1 cellular context compared by ENCODE assay signal in the genomic region with DNA sequence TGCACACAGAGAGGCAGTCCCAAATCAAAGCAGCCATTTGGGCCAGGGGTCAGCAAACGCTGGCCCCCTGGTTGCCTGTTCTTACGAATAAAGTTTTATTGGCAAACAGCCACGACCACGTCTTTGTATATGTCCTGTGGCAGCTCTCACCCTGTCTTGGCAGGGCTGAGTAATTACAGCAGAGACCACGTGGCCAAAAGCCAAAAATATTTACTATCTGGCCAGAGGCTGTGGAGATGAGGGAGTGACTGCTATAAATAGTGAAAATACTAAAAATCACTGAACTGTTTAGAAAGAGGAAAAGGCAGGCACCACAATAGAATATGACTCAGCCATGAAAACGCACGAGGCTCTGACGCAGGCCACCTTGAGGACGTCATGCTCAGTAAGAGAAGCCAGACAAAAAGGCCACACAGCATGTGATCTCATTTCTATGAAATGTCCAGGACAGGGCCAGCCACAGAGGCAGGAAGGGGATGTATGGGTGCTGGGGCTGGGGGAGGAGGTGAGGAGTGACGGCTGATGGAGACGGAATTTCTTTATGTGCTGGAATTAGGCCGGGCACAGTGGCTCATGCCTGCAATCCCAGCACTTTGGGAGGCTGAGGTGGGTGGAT.
TF ChIP-seq lines count a peak whose summit lies in the region.

No MANE protein-coding gene starts in this region.

TF ChIP-seq in K562, 482 proteins besides CTCF, POLR2A, EP300 and RAD21 (continues in another document):
- TF ChIP-seq RBM25 (IDR thresholded peaks at IDR 0.05; ENCODE audit: low read depth, low read length, severe bottlenecking) = peak; percentile 18
- peak; percentile 36; the same call in 1 of the 2 replicates for TF ChIP-seq CXXC5 (CRISPR knock-in tag; IDR thresholded peaks at IDR 0.05)
- TF ChIP-seq NR2F6 (CRISPR knock-in tag; IDR thresholded peaks at IDR 0.05) = no peak
- TF ChIP-seq KDM1A (IDR thresholded peaks at IDR 0.05) = peak in 1 of 2 experiments; percentile 9; a peak in 1 of 4 replicates
- no peak for TF ChIP-seq SUPT5H (IDR thresholded peaks at IDR 0.05)
- TF ChIP-seq, protein P1, sequence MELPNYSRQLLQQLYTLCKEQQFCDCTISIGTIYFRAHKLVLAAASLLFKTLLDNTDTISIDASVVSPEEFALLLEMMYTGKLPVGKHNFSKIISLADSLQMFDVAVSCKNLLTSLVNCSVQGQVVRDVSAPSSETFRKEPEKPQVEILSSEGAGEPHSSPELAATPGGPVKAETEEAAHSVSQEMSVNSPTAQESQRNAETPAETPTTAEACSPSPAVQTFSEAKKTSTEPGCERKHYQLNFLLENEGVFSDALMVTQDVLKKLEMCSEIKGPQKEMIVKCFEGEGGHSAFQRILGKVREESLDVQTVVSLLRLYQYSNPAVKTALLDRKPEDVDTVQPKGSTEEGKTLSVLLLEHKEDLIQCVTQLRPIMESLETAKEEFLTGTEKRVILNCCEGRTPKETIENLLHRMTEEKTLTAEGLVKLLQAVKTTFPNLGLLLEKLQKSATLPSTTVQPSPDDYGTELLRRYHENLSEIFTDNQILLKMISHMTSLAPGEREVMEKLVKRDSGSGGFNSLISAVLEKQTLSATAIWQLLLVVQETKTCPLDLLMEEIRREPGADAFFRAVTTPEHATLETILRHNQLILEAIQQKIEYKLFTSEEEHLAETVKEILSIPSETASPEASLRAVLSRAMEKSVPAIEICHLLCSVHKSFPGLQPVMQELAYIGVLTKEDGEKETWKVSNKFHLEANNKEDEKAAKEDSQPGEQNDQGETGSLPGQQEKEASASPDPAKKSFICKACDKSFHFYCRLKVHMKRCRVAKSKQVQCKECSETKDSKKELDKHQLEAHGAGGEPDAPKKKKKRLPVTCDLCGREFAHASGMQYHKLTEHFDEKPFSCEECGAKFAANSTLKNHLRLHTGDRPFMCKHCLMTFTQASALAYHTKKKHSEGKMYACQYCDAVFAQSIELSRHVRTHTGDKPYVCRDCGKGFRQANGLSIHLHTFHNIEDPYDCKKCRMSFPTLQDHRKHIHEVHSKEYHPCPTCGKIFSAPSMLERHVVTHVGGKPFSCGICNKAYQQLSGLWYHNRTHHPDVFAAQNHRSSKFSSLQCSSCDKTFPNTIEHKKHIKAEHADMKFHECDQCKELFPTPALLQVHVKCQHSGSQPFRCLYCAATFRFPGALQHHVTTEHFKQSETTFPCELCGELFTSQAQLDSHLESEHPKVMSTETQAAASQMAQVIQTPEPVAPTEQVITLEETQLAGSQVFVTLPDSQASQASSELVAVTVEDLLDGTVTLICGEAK (IDR thresholded peaks at IDR 0.05) = peak; percentile 99
- TF ChIP-seq, protein P1 (CRISPR knock-in tag; IDR thresholded peaks at IDR 0.05) = peak; percentile 99
- TF ChIP-seq, protein P2, sequence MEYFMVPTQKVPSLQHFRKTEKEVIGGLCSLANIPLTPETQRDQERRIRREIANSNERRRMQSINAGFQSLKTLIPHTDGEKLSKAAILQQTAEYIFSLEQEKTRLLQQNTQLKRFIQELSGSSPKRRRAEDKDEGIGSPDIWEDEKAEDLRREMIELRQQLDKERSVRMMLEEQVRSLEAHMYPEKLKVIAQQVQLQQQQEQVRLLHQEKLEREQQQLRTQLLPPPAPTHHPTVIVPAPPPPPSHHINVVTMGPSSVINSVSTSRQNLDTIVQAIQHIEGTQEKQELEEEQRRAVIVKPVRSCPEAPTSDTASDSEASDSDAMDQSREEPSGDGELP (CRISPR knock-in tag; IDR thresholded peaks at IDR 0.05; ENCODE audit: borderline replicate concordance) = no peak
- TF ChIP-seq, protein P3, sequence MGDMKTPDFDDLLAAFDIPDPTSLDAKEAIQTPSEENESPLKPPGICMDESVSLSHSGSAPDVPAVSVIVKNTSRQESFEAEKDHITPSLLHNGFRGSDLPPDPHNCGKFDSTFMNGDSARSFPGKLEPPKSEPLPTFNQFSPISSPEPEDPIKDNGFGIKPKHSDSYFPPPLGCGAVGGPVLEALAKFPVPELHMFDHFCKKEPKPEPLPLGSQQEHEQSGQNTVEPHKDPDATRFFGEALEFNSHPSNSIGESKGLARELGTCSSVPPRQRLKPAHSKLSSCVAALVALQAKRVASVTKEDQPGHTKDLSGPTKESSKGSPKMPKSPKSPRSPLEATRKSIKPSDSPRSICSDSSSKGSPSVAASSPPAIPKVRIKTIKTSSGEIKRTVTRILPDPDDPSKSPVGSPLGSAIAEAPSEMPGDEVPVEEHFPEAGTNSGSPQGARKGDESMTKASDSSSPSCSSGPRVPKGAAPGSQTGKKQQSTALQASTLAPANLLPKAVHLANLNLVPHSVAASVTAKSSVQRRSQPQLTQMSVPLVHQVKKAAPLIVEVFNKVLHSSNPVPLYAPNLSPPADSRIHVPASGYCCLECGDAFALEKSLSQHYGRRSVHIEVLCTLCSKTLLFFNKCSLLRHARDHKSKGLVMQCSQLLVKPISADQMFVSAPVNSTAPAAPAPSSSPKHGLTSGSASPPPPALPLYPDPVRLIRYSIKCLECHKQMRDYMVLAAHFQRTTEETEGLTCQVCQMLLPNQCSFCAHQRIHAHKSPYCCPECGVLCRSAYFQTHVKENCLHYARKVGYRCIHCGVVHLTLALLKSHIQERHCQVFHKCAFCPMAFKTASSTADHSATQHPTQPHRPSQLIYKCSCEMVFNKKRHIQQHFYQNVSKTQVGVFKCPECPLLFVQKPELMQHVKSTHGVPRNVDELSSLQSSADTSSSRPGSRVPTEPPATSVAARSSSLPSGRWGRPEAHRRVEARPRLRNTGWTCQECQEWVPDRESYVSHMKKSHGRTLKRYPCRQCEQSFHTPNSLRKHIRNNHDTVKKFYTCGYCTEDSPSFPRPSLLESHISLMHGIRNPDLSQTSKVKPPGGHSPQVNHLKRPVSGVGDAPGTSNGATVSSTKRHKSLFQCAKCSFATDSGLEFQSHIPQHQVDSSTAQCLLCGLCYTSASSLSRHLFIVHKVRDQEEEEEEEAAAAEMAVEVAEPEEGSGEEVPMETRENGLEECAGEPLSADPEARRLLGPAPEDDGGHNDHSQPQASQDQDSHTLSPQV (IDR thresholded peaks at IDR 0.05) = no peak
- peak in 1 of 2 experiments; percentile 28; a peak in 1 of 4 replicates for TF ChIP-seq HDAC1 (IDR thresholded peaks at IDR 0.05)
- TF ChIP-seq ZNF785 (CRISPR knock-in tag; IDR thresholded peaks at IDR 0.05) = no peak
- TF ChIP-seq, protein P4, sequence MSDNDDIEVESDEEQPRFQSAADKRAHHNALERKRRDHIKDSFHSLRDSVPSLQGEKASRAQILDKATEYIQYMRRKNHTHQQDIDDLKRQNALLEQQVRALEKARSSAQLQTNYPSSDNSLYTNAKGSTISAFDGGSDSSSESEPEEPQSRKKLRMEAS (CRISPR knock-in tag; IDR thresholded peaks at IDR 0.05) = peak; percentile 72
- no peak for TF ChIP-seq RBM15 (IDR thresholded peaks at IDR 0.05; ENCODE audit: insufficient read depth, low read length)
- TF ChIP-seq, protein P5, sequence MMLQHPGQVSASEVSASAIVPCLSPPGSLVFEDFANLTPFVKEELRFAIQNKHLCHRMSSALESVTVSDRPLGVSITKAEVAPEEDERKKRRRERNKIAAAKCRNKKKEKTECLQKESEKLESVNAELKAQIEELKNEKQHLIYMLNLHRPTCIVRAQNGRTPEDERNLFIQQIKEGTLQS (IDR thresholded peaks at IDR 0.05) = peak; percentile 88
- TF ChIP-seq, protein P5 (CRISPR knock-in tag; conservative IDR thresholded peaks at IDR 0.05) = peak; percentile 76; the same call in 1 of the 2 replicates
- peak; percentile 66; the same call in 1 of the 2 replicates for TF ChIP-seq JUND (IDR thresholded peaks at IDR 0.05; ENCODE audit: borderline replicate concordance, low read depth, low read length)
- TF ChIP-seq JUND (tag; IDR thresholded peaks at IDR 0.05; ENCODE audit: borderline replicate concordance, low read depth, low read length) = no peak; the same call in 2 of the 3 replicates
- peak; percentile 92 for TF ChIP-seq FOSL1 (tag; conservative IDR thresholded peaks at IDR 0.05)
- peak; percentile 20 to 32; a peak in 1 of 4 replicates for TF ChIP-seq NRF1 (conservative IDR thresholded peaks at IDR 0.05 in 1 of 2, IDR thresholded peaks at IDR 0.05 in 1 of 2)
- TF ChIP-seq, protein P6, sequence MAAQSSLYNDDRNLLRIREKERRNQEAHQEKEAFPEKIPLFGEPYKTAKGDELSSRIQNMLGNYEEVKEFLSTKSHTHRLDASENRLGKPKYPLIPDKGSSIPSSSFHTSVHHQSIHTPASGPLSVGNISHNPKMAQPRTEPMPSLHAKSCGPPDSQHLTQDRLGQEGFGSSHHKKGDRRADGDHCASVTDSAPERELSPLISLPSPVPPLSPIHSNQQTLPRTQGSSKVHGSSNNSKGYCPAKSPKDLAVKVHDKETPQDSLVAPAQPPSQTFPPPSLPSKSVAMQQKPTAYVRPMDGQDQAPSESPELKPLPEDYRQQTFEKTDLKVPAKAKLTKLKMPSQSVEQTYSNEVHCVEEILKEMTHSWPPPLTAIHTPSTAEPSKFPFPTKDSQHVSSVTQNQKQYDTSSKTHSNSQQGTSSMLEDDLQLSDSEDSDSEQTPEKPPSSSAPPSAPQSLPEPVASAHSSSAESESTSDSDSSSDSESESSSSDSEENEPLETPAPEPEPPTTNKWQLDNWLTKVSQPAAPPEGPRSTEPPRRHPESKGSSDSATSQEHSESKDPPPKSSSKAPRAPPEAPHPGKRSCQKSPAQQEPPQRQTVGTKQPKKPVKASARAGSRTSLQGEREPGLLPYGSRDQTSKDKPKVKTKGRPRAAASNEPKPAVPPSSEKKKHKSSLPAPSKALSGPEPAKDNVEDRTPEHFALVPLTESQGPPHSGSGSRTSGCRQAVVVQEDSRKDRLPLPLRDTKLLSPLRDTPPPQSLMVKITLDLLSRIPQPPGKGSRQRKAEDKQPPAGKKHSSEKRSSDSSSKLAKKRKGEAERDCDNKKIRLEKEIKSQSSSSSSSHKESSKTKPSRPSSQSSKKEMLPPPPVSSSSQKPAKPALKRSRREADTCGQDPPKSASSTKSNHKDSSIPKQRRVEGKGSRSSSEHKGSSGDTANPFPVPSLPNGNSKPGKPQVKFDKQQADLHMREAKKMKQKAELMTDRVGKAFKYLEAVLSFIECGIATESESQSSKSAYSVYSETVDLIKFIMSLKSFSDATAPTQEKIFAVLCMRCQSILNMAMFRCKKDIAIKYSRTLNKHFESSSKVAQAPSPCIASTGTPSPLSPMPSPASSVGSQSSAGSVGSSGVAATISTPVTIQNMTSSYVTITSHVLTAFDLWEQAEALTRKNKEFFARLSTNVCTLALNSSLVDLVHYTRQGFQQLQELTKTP (IDR thresholded peaks at IDR 0.05; ENCODE audit: low read depth in 1 of 2, partially characterized antibody in 2 of 2) = no peak
- TF ChIP-seq FOXP1 (CRISPR knock-in tag; IDR thresholded peaks at IDR 0.05) = no peak
- peak; percentile 88 for TF ChIP-seq CREM (IDR thresholded peaks at IDR 0.05; ENCODE audit: low read depth)
- no peak for TF ChIP-seq SREBF2 (CRISPR knock-in tag; IDR thresholded peaks at IDR 0.05)
- TF ChIP-seq, protein P7, sequence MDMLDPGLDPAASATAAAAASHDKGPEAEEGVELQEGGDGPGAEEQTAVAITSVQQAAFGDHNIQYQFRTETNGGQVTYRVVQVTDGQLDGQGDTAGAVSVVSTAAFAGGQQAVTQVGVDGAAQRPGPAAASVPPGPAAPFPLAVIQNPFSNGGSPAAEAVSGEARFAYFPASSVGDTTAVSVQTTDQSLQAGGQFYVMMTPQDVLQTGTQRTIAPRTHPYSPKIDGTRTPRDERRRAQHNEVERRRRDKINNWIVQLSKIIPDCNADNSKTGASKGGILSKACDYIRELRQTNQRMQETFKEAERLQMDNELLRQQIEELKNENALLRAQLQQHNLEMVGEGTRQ (CRISPR knock-in tag; IDR thresholded peaks at IDR 0.05) = peak; percentile 69
- TF ChIP-seq MEIS2 (IDR thresholded peaks at IDR 0.05; ENCODE audit: partially characterized antibody) = peak; percentile 72
- TF ChIP-seq MYBL2 (IDR thresholded peaks at IDR 0.05; ENCODE audit: low read depth) = no peak
- no peak for TF ChIP-seq MYBL2 (CRISPR knock-in tag; IDR thresholded peaks at IDR 0.05; ENCODE audit: borderline replicate concordance)
- no peak for TF ChIP-seq ZNF224 (CRISPR knock-in tag; IDR thresholded peaks at IDR 0.05)
- no peak for TF ChIP-seq ATF1 (CRISPR knock-in tag; IDR thresholded peaks at IDR 0.05)
- peak; percentile 81 for TF ChIP-seq ATF1 (tag; IDR thresholded peaks at IDR 0.05)
- no peak for TF ChIP-seq MYNN (IDR thresholded peaks at IDR 0.05)
- no peak for TF ChIP-seq MYNN (CRISPR knock-in tag; IDR thresholded peaks at IDR 0.05)
- TF ChIP-seq HDAC3 (IDR thresholded peaks at IDR 0.05; ENCODE audit: borderline replicate concordance, partially characterized antibody) = no peak
- TF ChIP-seq ZEB2 (IDR thresholded peaks at IDR 0.05) = no peak
